In the genomic region with DNA sequence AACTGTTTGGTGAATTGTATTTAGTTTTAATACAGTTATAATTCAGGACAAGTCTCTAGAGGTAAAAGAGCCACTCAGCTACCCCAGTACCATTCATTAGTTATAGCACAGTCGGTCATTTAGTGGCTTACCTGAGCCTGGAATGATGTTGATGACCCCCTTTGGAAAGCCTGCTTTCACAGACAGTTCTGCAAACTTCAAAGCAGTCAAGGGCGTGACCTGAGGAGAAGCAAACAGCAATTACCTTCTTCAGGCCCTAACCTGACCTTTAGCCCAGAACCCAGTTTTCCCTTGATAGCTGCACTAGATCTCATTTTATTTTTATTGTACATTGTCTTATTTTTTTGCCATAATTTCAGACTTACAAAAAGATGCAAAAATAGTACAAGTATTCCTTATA, we compare ENCODE assay signal across 19 cellular contexts. TPM values are rescaled to one million over a fixed set of nuclear protein-coding genes. Genes with fewer than 3 reads are reported as not detected.
DNase-seq lines count a peak whose midpoint lies in the region; ATAC-seq and TF ChIP-seq lines count a peak whose summit lies in the region.
"Had no signal": no experiment of that assay in that cellular context is flagged by ENCODE, and none has a peak within 500 bp of the region (broad histone marks: within the 10 kb centered on the region; RNA-seq: fewer than 3 reads in every experiment).

No MANE protein-coding gene starts in this region.

- H3K27ac ChIP-seq in colonic mucosa (no peak overlapping the region), thyroid gland (peak overlapping the region; percentile 41 to 81 (median 69))
- H3K27ac ChIP-seq: 22Rv1; BLaER1 treated with 17β-estradiol and CSF1 and Interleukin-3, amounts not matched to agents 10 nM and 100 nM; GM23248 had no signal

- no peak overlapping the region for H3K9ac ChIP-seq in colonic mucosa (ENCODE audit: low read depth in 2 of 2, low read length in 2 of 2)
- H3K9ac ChIP-seq: BLaER1 treated with 17β-estradiol and CSF1 and Interleukin-3, amounts not matched to agents 10 nM and 100 nM; GM23248 had no signal

- DNase-seq in DMS53 (lab: John Stamatoyannopoulos, UW) (peak; percentile 28), DMS53 treated with DMSO at 0.1 percent for 48 hours (lab: John Stamatoyannopoulos, UW; ENCODE audit: unreplicated experiment) (no peak), ELF-1 (ENCODE audit: low read depth, low spot score) (peak; percentile 10), colonic mucosa (peak; percentile 39), thyroid gland (no peak), RPMI8226 (no peak), midbrain (lab: John Stamatoyannopoulos, UW) (no peak)
- DNase-seq: AML-193; Calu3; CD4-positive, alpha-beta T cell; DMS 273 treated with DMSO at 0.1 percent for 48 hours; DMS79 treated with DMSO at 0.1 percent for 48 hours; EL; GDM1; GM23248; H7 had no signal

- intact Hi-C loops in colonic mucosa (cut with DNase I) (no loop called here), thyroid gland (cut with DNase I) (no loop called here)

- H3K4me1 ChIP-seq in colonic mucosa (no peaks in the 10 kb centered on the region), thyroid gland (peaks cover 23% of the 10 kb centered on the region in 2 donors)

- TF ChIP-seq POLR2A in thyroid gland (IDR thresholded peaks at IDR 0.05), result no peak

- no peaks in the 10 kb centered on the region for H3K36me3 ChIP-seq in colonic mucosa
- no peaks in the 10 kb centered on the region for H3K36me3 ChIP-seq in thyroid gland
- H3K36me3 ChIP-seq: BLaER1 treated with 17β-estradiol and CSF1 and Interleukin-3, amounts not matched to agents 10 nM and 100 nM had no signal

- no peak for ATAC-seq in GM18861 (IDR thresholded peaks at IDR 0.05; ENCODE audit: unreplicated experiment)

- no peaks in the 10 kb centered on the region for H3K9me3 ChIP-seq in colonic mucosa
- no peaks in the 10 kb centered on the region for H3K9me3 ChIP-seq in thyroid gland
- H3K9me3 ChIP-seq: BLaER1 treated with 17β-estradiol and CSF1 and Interleukin-3, amounts not matched to agents 10 nM and 100 nM had no signal

- H3K27me3 ChIP-seq in colonic mucosa (no peaks in the 10 kb centered on the region), thyroid gland (no peaks in the 10 kb centered on the region)
- H3K27me3 ChIP-seq: BLaER1 treated with 17β-estradiol and CSF1 and Interleukin-3, amounts not matched to agents 10 nM and 100 nM had no signal

- no peak overlapping the region for H3K4me3 ChIP-seq in colonic mucosa
- H3K4me3 ChIP-seq in thyroid gland (replicated peaks in 1 of 3), result no peak overlapping the region
- H3K4me3 ChIP-seq: BLaER1 treated with 17β-estradiol and CSF1 and Interleukin-3, amounts not matched to agents 10 nM and 100 nM; GM23248 had no signal

- 42 to 48% methylated on average over 2 of the region's 2 CpGs for WGBS in thyroid gland, 2 donors

- TF ChIP-seq CTCF in colonic mucosa (IDR thresholded peaks at IDR 0.05) (no peak), thyroid gland (IDR thresholded peaks at IDR 0.05) (no peak)

RNA-seq across cellular contexts. Expression of gene ALDH1L2, which starts 43.8 kb away (rescaled TPM):
- total RNA-seq in colonic mucosa (1 to 10 TPM; 1.3 to 2.2 TPM), thyroid gland (1 to 10 TPM; 2.1 to 9.1 (median 4.3) TPM)

RNA-seq across cellular contexts. Expression of gene NOPCHAP1, which starts 54.4 kb away (rescaled TPM):
- 10 to 100 TPM in 1 of 2 donors, 1 to 10 TPM in 1; 8.7 to 15.3 TPM for total RNA-seq in colonic mucosa
- total RNA-seq in thyroid gland, result 10 to 100 TPM in 2 of 4 donors, 1 to 10 TPM in 2; 6.2 to 13.9 (median 10.6) TPM

Comparison
In these comparisons a context has a peak if more than half of its experiments do, and no peak if none do; other contexts are left out.
1. DNase-seq: peak in DMS53 (single experiment), ELF-1 (single experiment) and colonic mucosa (single experiment); none in DMS53 treated with DMSO at 0.1 percent for 48 hours (single experiment), thyroid gland (0 of 2), RPMI8226 (single experiment) and midbrain (single experiment).